ENCODE assay signal across 10 cellular contexts in the genomic region with DNA sequence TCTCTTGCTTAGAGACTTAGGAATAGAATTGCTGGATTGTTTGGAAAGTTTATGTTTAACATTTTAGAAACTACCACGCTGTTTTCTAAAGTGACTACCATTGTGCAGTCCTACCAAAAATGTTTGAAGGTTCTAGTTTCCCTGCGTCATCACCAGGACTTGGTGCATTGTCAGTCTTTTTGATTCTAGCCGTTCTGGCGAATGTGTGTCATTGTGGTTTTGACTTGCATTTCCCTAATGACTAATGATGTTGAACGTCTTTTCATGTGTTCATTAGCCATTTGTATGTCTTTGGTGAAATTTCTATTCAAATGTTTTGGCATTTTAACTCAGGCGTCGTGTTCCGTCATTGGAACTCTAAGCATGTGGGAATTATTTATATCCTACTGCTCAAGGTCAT. TPM values are rescaled to one million over a fixed set of nuclear protein-coding genes. Genes with fewer than 3 reads are reported as not detected.
DNase-seq lines count a peak whose midpoint lies in the region; ATAC-seq, FAIRE-seq and TF ChIP-seq lines count a peak whose summit lies in the region.
"Had no signal": no experiment of that assay in that cellular context is flagged by ENCODE, and none has a peak within 500 bp of the region (broad histone marks: within the 10 kb centered on the region; RNA-seq: fewer than 3 reads in every experiment).

No MANE protein-coding gene starts in this region.

- no peak for TF ChIP-seq EP300 in A549 (IDR thresholded peaks at IDR 0.05)

- whole genome bisulfite sequencing in A549 (ENCODE audit: missing lambda C conversion rate): 94% methylated on average over 8 of the region's 8 CpGs
- WGBS in aorta, 2 donors: 46 to 51% methylated on average over 8 of the region's 8 CpGs

- peaks cover 0 to 7% of the 10 kb centered on the region in 2 donors for H3K36me3 ChIP-seq in aorta (ENCODE audit: control insufficient read depth in 1 of 2, insufficient read depth in 2 of 2, low read length in 1 of 2)

- POLR2A ChIA-PET in A549 (lab: Yijun Ruan, JAX): no interaction called here
- POLR2A ChIA-PET in activated naive CD8-positive, alpha-beta T cell treated with anti-CD3 and anti-CD28 coated beads, Interleukin-2, amount 10 ng/mL, durations not matched to agents 7 days and 5 days (lab: Charles Lee): no interaction called here

- no peaks in the 10 kb centered on the region for H3K4me1 ChIP-seq in A549
- no peaks in the 10 kb centered on the region for H3K4me1 ChIP-seq in aorta (ENCODE audit: control insufficient read depth in 1 of 2, insufficient read depth in 2 of 2, low read length in 2 of 2)

- no peak overlapping the region for H3K27ac ChIP-seq in A549
- no peak overlapping the region for H3K27ac ChIP-seq in aorta (ENCODE audit: low read depth in 1 of 2, low read length in 2 of 2)

- TF ChIP-seq RAD21 in A549 (conservative IDR thresholded peaks at IDR 0.05 in 1 of 2, IDR thresholded peaks at IDR 0.05 in 1 of 2): no peak

- ATAC-seq in A549: no peak
- peak; percentile 39 for ATAC-seq in activated naive CD8-positive, alpha-beta T cell treated with anti-CD3 and anti-CD28 coated beads, Interleukin-2, amount 10 ng/mL, durations not matched to agents 7 days and 5 days (ENCODE audit: low read depth)
- ATAC-seq in aorta (ENCODE audit: low FRiP score): no peak

- H3K9me3 ChIP-seq in A549 (no peaks in the 10 kb centered on the region), aorta (ENCODE audit: control insufficient read depth, low read length) (no peaks in the 10 kb centered on the region)

- H3K4me1 Mint-ChIP-seq in activated naive CD8-positive, alpha-beta T cell treated with anti-CD3 and anti-CD28 coated beads, Interleukin-2, amount 10 ng/mL, durations not matched to agents 7 days and 5 days: peaks cover 23% of the 10 kb centered on the region

- TF ChIP-seq POLR2A in A549 (IDR thresholded peaks at IDR 0.05; ENCODE audit: low read length): no peak

- no peaks in the 10 kb centered on the region for H3K27me3 ChIP-seq in aorta (ENCODE audit: control insufficient read depth in 1 of 2, insufficient read depth in 2 of 2, low read length in 1 of 2)

- intact Hi-C loops in aorta (cut with DNase I): loop anchor here in 1 of 2 donors (5.0 kb wide), 1 partner anchor 36 kb away; no protein-coding TSS in a partner anchor

- peak overlapping the region; percentile 42 for H3K27ac Mint-ChIP-seq in activated naive CD8-positive, alpha-beta T cell treated with anti-CD3 and anti-CD28 coated beads, Interleukin-2, amount 10 ng/mL, durations not matched to agents 7 days and 5 days

- H3K27me3 Mint-ChIP-seq in activated naive CD8-positive, alpha-beta T cell treated with anti-CD3 and anti-CD28 coated beads, Interleukin-2, amount 10 ng/mL, durations not matched to agents 7 days and 5 days: no peaks in the 10 kb centered on the region

- peak overlapping the region; percentile 5 for H3K4me3 Mint-ChIP-seq in activated naive CD8-positive, alpha-beta T cell treated with anti-CD3 and anti-CD28 coated beads, Interleukin-2, amount 10 ng/mL, durations not matched to agents 7 days and 5 days

- FAIRE-seq in A549 (lab: Jason Lieb, UNC) (peak; percentile 51), GM19239 (lab: Jason Lieb, UNC) (no peak)

- no peak for TF ChIP-seq CTCF in A549 (IDR thresholded peaks at IDR 0.05)

- CTCF ChIA-PET in A549 (lab: Yijun Ruan, JAX): no interaction called here

- H3K9me3 Mint-ChIP-seq in activated naive CD8-positive, alpha-beta T cell treated with anti-CD3 and anti-CD28 coated beads, Interleukin-2, amount 10 ng/mL, durations not matched to agents 7 days and 5 days: peaks cover 1% of the 10 kb centered on the region

- H3K36me3 Mint-ChIP-seq in activated naive CD8-positive, alpha-beta T cell treated with anti-CD3 and anti-CD28 coated beads, Interleukin-2, amount 10 ng/mL, durations not matched to agents 7 days and 5 days: peaks cover 81% of the 10 kb centered on the region

- H3K4me2 ChIP-seq in A549: no peak overlapping the region

- DNase-seq in A549 (ENCODE audit: low read depth in 1 of 2, low spot score in 1 of 2): no peak
- DNase-seq in T-helper 2 cell: peak in 4 of 5 experiments; percentile 23 to 79 (median 32)
- DNase-seq in activated naive CD8-positive, alpha-beta T cell treated with anti-CD3 and anti-CD28 coated beads, Interleukin-2, amount 10 ng/mL, durations not matched to agents 7 days and 5 days: no peak
- DNase-seq in renal cortical epithelial cell (ENCODE audit: low read depth): peak; percentile 26
- no peak for DNase-seq in cerebellum (ENCODE audit: low spot score)
- no peak for DNase-seq in aorta
- no peak for DNase-seq in GM19239 (ENCODE audit: insufficient read length, low spot score)
- no peak for DNase-seq in DMS53 treated with DMSO at 0.1 percent for 48 hours (lab: John Stamatoyannopoulos, UW; ENCODE audit: unreplicated experiment)
- DNase-seq: C1 segment of cervical spinal cord, NCI-H2171 treated with DMSO at 0.1 percent for 48 hours had no signal

- no peak overlapping the region for H3K4me3 ChIP-seq in A549
- H3K4me3 ChIP-seq in aorta (ENCODE audit: low read length in 2 of 2): no peak overlapping the region

TF ChIP-seq in A549, 52 proteins besides CTCF, POLR2A, EP300 and RAD21:
- no peak for TF ChIP-seq SREBF2 (IDR thresholded peaks at IDR 0.05)
- TF ChIP-seq KDM1A (IDR thresholded peaks at IDR 0.05; ENCODE audit: low read depth): no peak
- TF ChIP-seq JUNB (IDR thresholded peaks at IDR 0.05): no peak
- TF ChIP-seq NFE2L2 (conservative IDR thresholded peaks at IDR 0.05; ENCODE audit: low read length): no peak
- TF ChIP-seq FOSB (CRISPR knock-in tag; IDR thresholded peaks at IDR 0.05): 0 out of 2 replicates have a peak, but pooled peaks have one; percentile 27
TF ChIP-seq in A549: peak in this region for 1.

RNA-seq across cellular contexts. Expression of gene CHD2, which starts 58.0 kb away (rescaled TPM):
- 68.2 and 88.1 TPM in 2 replicates for polyA plus RNA-seq in A549 (2011; rRNA removed)
- 19.7 and 19.8 TPM in 2 replicates for polyA plus RNA-seq in A549 (2012; cell fraction: cytosol; rRNA removed)
- polyA plus RNA-seq in A549 (2012; cell fraction: nucleus; rRNA removed): 42.4 and 67.4 TPM in 2 replicates
- 29.5 to 30.2 TPM (median 29.5 TPM) in 3 replicates for polyA plus RNA-seq in A549 (2017; fragmentation: RNase III; extraction: RNeasy Plus Mini Kit Qiagen cat#74134 plus additional on column Dnase treatment)
- polyA minus RNA-seq in A549 (2011; rRNA and poly(A)+ RNA removed): 127 and 129 TPM in 2 replicates
- total RNA-seq in activated naive CD8-positive, alpha-beta T cell treated with anti-CD3 and anti-CD28 coated beads, Interleukin-2, amount 10 ng/mL, durations not matched to agents 7 days and 5 days: 100 to 1,000 TPM; 218 to 236 TPM
- 35.4 and 92.3 TPM in 2 replicates for total RNA-seq in renal cortical epithelial cell
- 198 TPM for total RNA-seq in cerebellum
- 100 to 1,000 TPM; 120 to 144 TPM for total RNA-seq in aorta
- 10 to 100 TPM; 38.0 to 42.6 TPM for polyA plus RNA-seq in aorta

Comparison
In these comparisons a context has a peak if more than half of its experiments do, and no peak if none do; other contexts are left out.
1. DNase-seq: peak in T-helper 2 cell (4 of 5) and renal cortical epithelial cell (single experiment); none in A549 (0 of 2), activated naive CD8-positive, alpha-beta T cell treated with anti-CD3 and anti-CD28 coated beads, Interleukin-2, amount 10 ng/mL, durations not matched to agents 7 days and 5 days (single experiment), cerebellum (single experiment), aorta (0 of 2), GM19239 (single experiment) and DMS53 treated with DMSO at 0.1 percent for 48 hours (single experiment).